Comparison of ENCODE assay signal across 8 cellular contexts in genomic region chr3:135966349-135966695, GRCh38. TPM values are rescaled to one million over a fixed set of nuclear protein-coding genes. Genes with fewer than 3 reads are reported as not detected.
DNase-seq lines count a peak whose midpoint lies in the region; ATAC-seq and TF ChIP-seq lines count a peak whose summit lies in the region.

No MANE protein-coding gene starts in this region.

- H3K36me3 ChIP-seq in RWPE2 (ENCODE audit: low read depth), result no peaks in the 10 kb centered on the region
- H3K36me3 ChIP-seq in esophagus (ENCODE audit: control insufficient read depth in 2 of 2, insufficient read depth in 2 of 2, low read length in 1 of 2), result no peaks in the 10 kb centered on the region

- 0 to 1% methylated on average over 29 of the region's 29 CpGs for WGBS in esophagus, 2 donors

- H3K36me3 Mint-ChIP-seq in nephron progenitor cell (ENCODE audit: low read depth), result peaks cover 27% of the 10 kb centered on the region

- DNase-seq in Ammon's horn (ENCODE audit: low spot score) (peak; percentile 25), RWPE2 (ENCODE audit: low spot score) (no peak), nephron progenitor cell (peak; percentile 60), NOMO-1 (lab: John Stamatoyannopoulos, UW; ENCODE audit: unreplicated experiment in 2 of 2) (no peak)
- no peak for DNase-seq in effector CD4-positive, alpha-beta T cell
- no peak for DNase-seq in effector CD8-positive, alpha-beta T cell (lab: John Stamatoyannopoulos, UW)

- H3K4me1 ChIP-seq in RWPE2 (ENCODE audit: insufficient read depth, poor library complexity, severe bottlenecking) (peaks cover 19% of the 10 kb centered on the region), esophagus (ENCODE audit: control insufficient read depth in 2 of 2, insufficient read depth in 2 of 2, low read length in 1 of 2) (no peaks in the 10 kb centered on the region)

- H3K27ac Mint-ChIP-seq in nephron progenitor cell, result peak overlapping the region; percentile 73

- no peaks in the 10 kb centered on the region for H3K27me3 Mint-ChIP-seq in nephron progenitor cell (ENCODE audit: low read depth, poor library complexity)

- ATAC-seq in GM21423 (IDR thresholded peaks at IDR 0.05; ENCODE audit: unreplicated experiment) (peak; percentile 3), RWPE2 (ENCODE audit: low read depth) (no peak; the same call in 1 of the 3 replicates)

- H3K4me3 ChIP-seq in RWPE2 (ENCODE audit: severe bottlenecking) (peak overlapping the region; percentile 63), esophagus (ENCODE audit: low read depth in 1 of 2, low read length in 2 of 2) (peak overlapping the region; percentile 76 to 77)

- H3K4me1 Mint-ChIP-seq in nephron progenitor cell, result peaks cover 21% of the 10 kb centered on the region

- TF ChIP-seq CTCF in RWPE2 (IDR thresholded peaks at IDR 0.05; ENCODE audit: poor library complexity, severe bottlenecking), result no peak
- no peak for TF ChIP-seq CTCF in nephron progenitor cell (IDR thresholded peaks at IDR 0.05)

- H3K9me3 Mint-ChIP-seq in nephron progenitor cell, result peaks cover 21% of the 10 kb centered on the region

- H3K27me3 ChIP-seq in RWPE2 (ENCODE audit: insufficient read depth, poor library complexity, severe bottlenecking), result no peaks in the 10 kb centered on the region
- H3K27me3 ChIP-seq in esophagus (ENCODE audit: control insufficient read depth in 1 of 2, insufficient read depth in 2 of 2, low read length in 2 of 2), result no peaks in the 10 kb centered on the region

- H3K9me3 ChIP-seq in RWPE2 (ENCODE audit: severe bottlenecking) (no peaks in the 10 kb centered on the region), esophagus (ENCODE audit: control insufficient read depth in 2 of 2, insufficient read depth in 1 of 2, low read depth in 1 of 2, low read length in 1 of 2) (no peaks in the 10 kb centered on the region)

- peak overlapping the region; percentile 70 for H3K27ac ChIP-seq in RWPE2 (ENCODE audit: poor library complexity, severe bottlenecking)
- H3K27ac ChIP-seq in esophagus (ENCODE audit: low read depth in 2 of 2, low read length in 1 of 2), result peak overlapping the region; percentile 87 to 89

- peak overlapping the region; percentile 92 for H3K4me3 Mint-ChIP-seq in nephron progenitor cell

RNA-seq across cellular contexts. Expression of gene PPP2R3A, which starts 0.8 kb away (rescaled TPM):
- 1 to 10 TPM; 2.1 to 3.5 TPM for polyA plus RNA-seq in esophagus

Comparison
In these comparisons a context has a peak if more than half of its experiments do, and no peak if none do; other contexts are left out.
1. DNase-seq: peak in Ammon's horn (single experiment) and nephron progenitor cell (single experiment); none in RWPE2 (single experiment), NOMO-1 (0 of 2), effector CD4-positive, alpha-beta T cell (single experiment) and effector CD8-positive, alpha-beta T cell (single experiment).